In genomic region chr1:19645544-19646252, GRCh38 we compare ENCODE assay signal across 9 cellular contexts. TPM values are rescaled to one million over a fixed set of nuclear protein-coding genes. Genes with fewer than 3 reads are reported as not detected.
DNase-seq lines count a peak whose midpoint lies in the region; ATAC-seq and TF ChIP-seq lines count a peak whose summit lies in the region.
"Had no signal": no experiment of that assay in that cellular context is flagged by ENCODE, and none has a peak within 500 bp of the region (broad histone marks: within the 10 kb centered on the region; RNA-seq: fewer than 3 reads in every experiment).

No MANE protein-coding gene starts in this region.

- H3K27ac Mint-ChIP-seq in activated naive CD8-positive, alpha-beta T cell treated with anti-CD3 and anti-CD28 coated beads, Interleukin-2, amount 50 U/mL, for 24 hours, result no peak overlapping the region

- H3K9me3 ChIP-seq in HEK293 (ENCODE audit: control insufficient read depth, insufficient read depth, low read depth, low read length), result no peaks in the 10 kb centered on the region
- H3K9me3 ChIP-seq in iPS-18a (ENCODE audit: control insufficient read depth, low read depth, low read length), result no peaks in the 10 kb centered on the region

- H3K4me3 ChIP-seq in HEK293 (ENCODE audit: low read depth, low read length), result peak overlapping the region; percentile 60
- H3K4me3 ChIP-seq in iPS-18a (ENCODE audit: low read length), result peak overlapping the region; percentile 69
- H3K4me3 ChIP-seq in skin epidermis, result peak overlapping the region; percentile 54 to 82 (median 68)

- ATAC-seq in activated naive CD8-positive, alpha-beta T cell treated with anti-CD3 and anti-CD28 coated beads, Interleukin-2, amount 50 U/mL, for 24 hours, result no peak
- no peak for ATAC-seq in GM19395 (IDR thresholded peaks at IDR 0.05; ENCODE audit: unreplicated experiment)

- H3K9me3 Mint-ChIP-seq in activated naive CD8-positive, alpha-beta T cell treated with anti-CD3 and anti-CD28 coated beads, Interleukin-2, amount 50 U/mL, for 24 hours, result no peaks in the 10 kb centered on the region

- H3K27me3 ChIP-seq in iPS-18a (ENCODE audit: control insufficient read depth, insufficient read depth, low read length), result peaks cover 55% of the 10 kb centered on the region

- no peak for TF ChIP-seq CTCF in HEK293 (tag by site-specific recombination; IDR thresholded peaks at IDR 0.05)

- POLR2A ChIA-PET in HEK293 (lab: Yijun Ruan, JAX), result interaction anchor here (0.7 kb wide), 1 partner anchor 103 kb away, joined by 3 read pairs; no protein-coding TSS in a partner anchor

- no peak overlapping the region for H3K27ac ChIP-seq in HEK293 (ENCODE audit: extremely low read depth, low read depth, low read length)
- no peak overlapping the region for H3K27ac ChIP-seq in iPS-18a (ENCODE audit: low read length)
- peak overlapping the region in 20 of 21 experiments; percentile 82 to 97 (median 92) for H3K27ac ChIP-seq in skin epidermis

- H3K4me1 ChIP-seq in HEK293 (ENCODE audit: control insufficient read depth, insufficient read depth, low read length), result no peaks in the 10 kb centered on the region
- no peaks in the 10 kb centered on the region for H3K4me1 ChIP-seq in iPS-18a (ENCODE audit: control insufficient read depth, low read depth, low read length)

- DNase-seq in activated naive CD8-positive, alpha-beta T cell treated with anti-CD3 and anti-CD28 coated beads, Interleukin-2, amount 50 U/mL, for 24 hours, result no peak
- no peak for DNase-seq in NCI-H128 (lab: John Stamatoyannopoulos, UW; ENCODE audit: unreplicated experiment)
- no peak for DNase-seq in activated CD4-positive, alpha-beta T cell treated with anti-CD3 and anti-CD28 coated beads for 48 hours
- DNase-seq in mesenteric fat pad (ENCODE audit: low spot score), result no peak
- DNase-seq: NCI-H526 had no signal

- H3K4me1 Mint-ChIP-seq in activated naive CD8-positive, alpha-beta T cell treated with anti-CD3 and anti-CD28 coated beads, Interleukin-2, amount 50 U/mL, for 24 hours, result peaks cover 40% of the 10 kb centered on the region

- peak overlapping the region; percentile 96 for H3K4me3 Mint-ChIP-seq in activated naive CD8-positive, alpha-beta T cell treated with anti-CD3 and anti-CD28 coated beads, Interleukin-2, amount 50 U/mL, for 24 hours

- peak overlapping the region; percentile 23 for H3K9ac ChIP-seq in iPS-18a (ENCODE audit: low read length)

- H3K36me3 ChIP-seq in HEK293 (ENCODE audit: control insufficient read depth in 2 of 2, insufficient read depth in 1 of 2, low read length in 2 of 2) (no peaks in the 10 kb centered on the region), iPS-18a (ENCODE audit: control insufficient read depth, low read depth, low read length) (no peaks in the 10 kb centered on the region)

- CTCF ChIA-PET in HEK293 (lab: Yijun Ruan, JAX), result interaction anchor here (2.0 kb wide), 1 partner anchor 15 kb away, joined by 7 read pairs; no protein-coding TSS in a partner anchor

- H3K27me3 Mint-ChIP-seq in activated naive CD8-positive, alpha-beta T cell treated with anti-CD3 and anti-CD28 coated beads, Interleukin-2, amount 50 U/mL, for 24 hours, result peaks cover 23% of the 10 kb centered on the region

- H3K36me3 Mint-ChIP-seq in activated naive CD8-positive, alpha-beta T cell treated with anti-CD3 and anti-CD28 coated beads, Interleukin-2, amount 50 U/mL, for 24 hours (ENCODE audit: low read depth), result peaks cover 2% of the 10 kb centered on the region

TF ChIP-seq in HEK293, 187 proteins besides CTCF, POLR2A, EP300 and RAD21:
- TF ChIP-seq ZNF366 (tag by site-specific recombination; conservative IDR thresholded peaks at IDR 0.05) (0 out of 2 replicates have a peak, but pooled peaks have one; percentile 19), GLIS1 (tag by site-specific recombination; IDR thresholded peaks at IDR 0.05) (0 out of 2 replicates have a peak, but pooled peaks have one; percentile 12), ZNF600 (tag by site-specific recombination; IDR thresholded peaks at IDR 0.05) (peak; percentile 53; the same call in 1 of the 2 replicates), ZFP37 (tag by site-specific recombination; IDR thresholded peaks at IDR 0.05) (no peak)
TF ChIP-seq in HEK293: peak in this region for 3.

RNA-seq across cellular contexts. Expression of gene NBL1, which starts 1.6 kb away (rescaled TPM):
- total RNA-seq in mesenteric fat pad, result 126 TPM

RNA-seq across cellular contexts. Expression of gene HTR6, which starts 19.0 kb away (rescaled TPM):
- not detected for total RNA-seq in mesenteric fat pad

Comparison
In these comparisons a context has a peak if more than half of its experiments do, and no peak if none do; other contexts are left out.
1. H3K27ac ChIP-seq: peak in skin epidermis (20 of 21); none in HEK293 (single experiment) and iPS-18a (single experiment).
2. Peak in every context shown above with its lines, with median percentiles within 50 percentile points of each other: H3K4me3 ChIP-seq.